ENCODE assay signal across 14 cellular contexts in the genomic region with DNA sequence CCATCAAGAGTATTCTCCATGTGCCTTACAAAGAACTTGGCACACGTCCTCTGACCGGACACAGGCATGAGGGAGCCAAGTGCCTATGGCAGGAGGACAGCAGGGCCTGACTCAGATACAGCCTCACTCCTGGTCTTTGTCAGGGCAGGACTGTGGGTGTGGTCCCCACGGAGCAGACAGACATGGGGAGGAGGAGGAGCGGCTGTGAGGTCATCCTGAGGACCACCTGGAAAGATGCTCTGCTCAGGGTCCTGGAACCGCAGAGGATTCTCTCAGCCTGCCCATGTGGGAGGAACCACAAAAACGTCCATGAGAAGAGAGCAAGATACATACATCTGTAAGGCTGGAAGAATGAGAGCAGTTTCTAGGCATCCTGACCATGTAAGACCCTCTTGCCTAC.
"Had no signal": no experiment of that assay in that cellular context is flagged by ENCODE, and none has a peak within 500 bp of the region (broad histone marks: within the 10 kb centered on the region; RNA-seq: fewer than 3 reads in every experiment).

No MANE protein-coding gene starts in this region.

- H3K36me3 ChIP-seq: esophagus squamous epithelium, gastroesophageal sphincter, left ventricle myocardium inferior, lower lobe of right lung, sigmoid colon, uterus had no signal

- DNase-seq: effector memory CD8-positive, alpha-beta T cell; esophagus squamous epithelium; foreskin fibroblast; glutamatergic neuron; left ventricle myocardium inferior; lower lobe of right lung; sigmoid colon; stimulated activated CD4-positive, alpha-beta T cell treated with anti-CD3 and anti-CD28 coated beads, Interleukin-2, amount 100 ng/mL, for 24 hours; stimulated activated CD4-positive, alpha-beta T cell treated with anti-CD3 and anti-CD28 coated beads, Interleukin-4, amount 100 ng/mL, for 4 hours; stimulated activated naive B cell treated with anti-CD40 and anti-IgM and Interleukin-4, amounts not matched to agents 10 μg/mL and 1 μg/mL and 100 μg/mL, for 72 hours; trophoblast cell; uterus had no signal

- H3K9me3 ChIP-seq: esophagus squamous epithelium, gastroesophageal sphincter, left ventricle myocardium inferior, lower lobe of right lung, sigmoid colon, uterus had no signal

- ATAC-seq: effector memory CD8-positive, alpha-beta T cell; gastroesophageal sphincter; lower lobe of right lung; stimulated activated naive B cell treated with anti-CD40 and anti-IgM and Interleukin-4, amounts not matched to agents 10 μg/mL and 1 μg/mL and 100 μg/mL, for 72 hours had no signal

- H3K4me3 ChIP-seq: esophagus squamous epithelium, gastroesophageal sphincter, left ventricle myocardium inferior, lower lobe of right lung, sigmoid colon, skin epidermis, uterus had no signal

- H3K27ac ChIP-seq: esophagus squamous epithelium, gastroesophageal sphincter, left ventricle myocardium inferior, lower lobe of right lung, sigmoid colon, skin epidermis, uterus had no signal

- H3K4me1 ChIP-seq: esophagus squamous epithelium, gastroesophageal sphincter, left ventricle myocardium inferior, lower lobe of right lung, sigmoid colon, uterus had no signal

- H3K27me3 ChIP-seq: uterus had no signal
